Comparison of ENCODE assay signal across 23 cellular contexts in the genomic region with DNA sequence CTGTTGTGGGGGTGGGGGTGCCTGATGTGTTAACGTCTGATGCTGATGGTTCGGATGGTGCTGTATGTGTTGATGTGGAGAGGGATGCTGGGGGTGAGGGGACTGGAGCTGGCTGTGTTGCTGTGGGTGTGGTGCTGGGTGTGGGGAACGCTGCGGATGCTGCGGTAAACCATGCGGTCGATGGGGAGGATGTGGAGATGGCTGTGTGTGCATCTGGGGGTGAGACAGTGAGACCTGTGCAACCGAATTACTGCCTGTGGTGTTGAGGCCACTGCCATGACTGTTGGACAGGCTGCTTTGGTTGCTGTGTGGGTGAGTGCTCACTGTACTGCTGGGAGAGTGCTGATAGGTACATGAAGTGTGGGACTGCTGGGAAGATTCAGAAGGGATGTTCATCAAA. TPM values are rescaled to one million over a fixed set of nuclear protein-coding genes. Genes with fewer than 3 reads are reported as not detected.
"Had no signal": no experiment of that assay in that cellular context is flagged by ENCODE, and none has a peak within 500 bp of the region (broad histone marks: within the 10 kb centered on the region; RNA-seq: fewer than 3 reads in every experiment).

No MANE protein-coding gene starts in this region.

- H3K4me3 Mint-ChIP-seq: activated naive CD4-positive, alpha-beta T cell treated with anti-CD3 and anti-CD28 coated beads, Interleukin-2, amount 50 U/mL, for 24 hours; activated T-cell treated with anti-CD3 and anti-CD28 coated beads, Interleukin-2, amount 50 U/mL, for 72 hours; memory B cell; nephron had no signal

- H3K27me3 ChIP-seq: foreskin keratinocyte, thyroid gland had no signal

- H3K27me3 Mint-ChIP-seq: activated naive CD4-positive, alpha-beta T cell treated with anti-CD3 and anti-CD28 coated beads, Interleukin-2, amount 50 U/mL, for 24 hours; memory B cell had no signal

- H3K27ac ChIP-seq: foreskin keratinocyte, thyroid gland had no signal

- H3K27ac Mint-ChIP-seq: activated naive CD4-positive, alpha-beta T cell treated with anti-CD3 and anti-CD28 coated beads, Interleukin-2, amount 50 U/mL, for 24 hours; activated T-cell treated with anti-CD3 and anti-CD28 coated beads, Interleukin-2, amount 50 U/mL, for 72 hours; memory B cell; nephron had no signal

- H3K4me1 ChIP-seq: thyroid gland had no signal

- H3K4me3 ChIP-seq: thyroid gland had no signal

- H3K9me3 Mint-ChIP-seq: activated naive CD4-positive, alpha-beta T cell treated with anti-CD3 and anti-CD28 coated beads, Interleukin-2, amount 50 U/mL, for 24 hours; activated T-cell treated with anti-CD3 and anti-CD28 coated beads, Interleukin-2, amount 50 U/mL, for 72 hours; memory B cell; nephron had no signal

- DNase-seq: activated CD4-positive, alpha-beta T cell treated with anti-CD3 and anti-CD28 coated beads, Interleukin-2, amount 50 U/mL, for 4 hours; activated effector memory CD4-positive, alpha-beta T cell treated with anti-CD3 and anti-CD28 coated beads, Interleukin-2, amount 50 U/mL, for 16 hours; activated T-cell treated with anti-CD3 and anti-CD28 coated beads, Interleukin-2, amount 50 U/mL, for 72 hours; amygdala; foreskin keratinocyte; occipital lobe; posterior cingulate gyrus; stimulated activated naive CD4-positive, alpha-beta T cell treated with Interleukin-2 at 50 U/mL for 16 hours; T-helper 1 cell; T1000; thyroid gland had no signal

- H3K9me3 ChIP-seq: thyroid gland had no signal

- H3K4me1 Mint-ChIP-seq: memory B cell had no signal

- ATAC-seq: activated T-cell treated with anti-CD3 and anti-CD28 coated beads, Interleukin-2, amount 50 U/mL, for 72 hours; foreskin keratinocyte had no signal

RNA-seq across cellular contexts. Expression of a gene that starts 26.8 kb away (rescaled TPM):
- total RNA-seq: activated CD8-positive, alpha-beta memory T cell treated with anti-CD3 and anti-CD28 coated beads for 36 hours; activated T-cell treated with anti-CD3 and anti-CD28 coated beads, Interleukin-2, amount 50 U/mL, for 72 hours; cardiac septum; dermis microvascular lymphatic vessel endothelial cell; epithelial cell of proximal tubule; fibroblast of lung; foreskin keratinocyte; liver; occipital lobe; renal cortical epithelial cell; thyroid gland; urinary bladder had no signal
- polyA plus RNA-seq: fibroblast of lung, foreskin keratinocyte, liver, urinary bladder had no signal

RNA-seq across cellular contexts. Expression of a gene that starts 38.1 kb away (rescaled TPM):
- total RNA-seq: activated CD8-positive, alpha-beta memory T cell treated with anti-CD3 and anti-CD28 coated beads for 36 hours; activated T-cell treated with anti-CD3 and anti-CD28 coated beads, Interleukin-2, amount 50 U/mL, for 72 hours; cardiac septum; dermis microvascular lymphatic vessel endothelial cell; epithelial cell of proximal tubule; fibroblast of lung; foreskin keratinocyte; liver; occipital lobe; renal cortical epithelial cell; subcutaneous adipose tissue; thyroid gland; urinary bladder had no signal
- polyA plus RNA-seq: fibroblast of lung, foreskin keratinocyte, urinary bladder had no signal
